In genomic region chr12:110431957-110432587, GRCh38 we compare ENCODE assay signal across 8 cellular contexts. TPM values are rescaled to one million over a fixed set of nuclear protein-coding genes. Genes with fewer than 3 reads are reported as not detected.
A peak's percentile ranks its signal among the peaks of the same experiment; 100 is the strongest.
DNase-seq lines count a peak whose midpoint lies in the region; ATAC-seq and TF ChIP-seq lines count a peak whose summit lies in the region.

No MANE protein-coding gene starts in this region.

- H3K79me2 ChIP-seq in HCT116 (ENCODE audit: insufficient read depth, low read length) = no peaks in the 10 kb centered on the region

- no peak for TF ChIP-seq CTCF in BJ (IDR thresholded peaks at IDR 0.05; ENCODE audit: insufficient read depth, low read depth, low read length)
- TF ChIP-seq CTCF in HCT116 (IDR thresholded peaks at IDR 0.05 in 2 of 3, conservative IDR thresholded peaks at IDR 0.05 in 1 of 3; ENCODE audit: borderline replicate concordance in 1 of 3, insufficient read depth in 1 of 3, low read depth in 2 of 3, low read length in 2 of 3) = no peak
- no peak for TF ChIP-seq CTCF in astrocyte of the spinal cord (IDR thresholded peaks at IDR 0.05; ENCODE audit: low read depth, low read length)
- TF ChIP-seq CTCF in WTC11 (IDR thresholded peaks at IDR 0.05) = no peak

- H2AFZ ChIP-seq in HCT116 (ENCODE audit: low read depth, low read length, poor library complexity, severe bottlenecking) = peak overlapping the region; percentile 21

- H3K27me3 ChIP-seq in BJ (ENCODE audit: control insufficient read depth, insufficient read depth, low read length) (no peaks in the 10 kb centered on the region), HCT116 (ENCODE audit: insufficient read depth, low read length) (no peaks in the 10 kb centered on the region), mononuclear cell (ENCODE audit: insufficient read depth, low read length) (no peaks in the 10 kb centered on the region)

- TF ChIP-seq RAD21 in HCT116 (IDR thresholded peaks at IDR 0.05; ENCODE audit: low read depth) = no peak

- RAD21 ChIA-PET in HCT116 (lab: Charles Lee; ENCODE audit: low non-redundant PET in 1 of 2, low total read pairs in 2 of 2, uncharacterized antibody in 2 of 2, unreplicated experiment in 2 of 2) = interaction anchor here (0.6 to 1.5 kb wide), 9 partner anchors 73 to 332 kb away, joined by 3 to 7 read pairs (median 4); partner anchors contain the start of gene TCTN1 (in 1 of the 2)

- no peak for TF ChIP-seq POLR2A in HCT116 (IDR thresholded peaks at IDR 0.05; ENCODE audit: borderline replicate concordance, extremely low read depth, insufficient read depth, insufficient read length)

- H3K4me1 ChIP-seq in HCT116 (ENCODE audit: control insufficient read depth in 1 of 2, insufficient read depth in 2 of 2, low read length in 2 of 2) = peaks cover 4 to 11% of the 10 kb centered on the region in 2 experiments; a peak in 3 of 4 replicates
- peaks cover 4% of the 10 kb centered on the region for H3K4me1 ChIP-seq in mononuclear cell (ENCODE audit: insufficient read depth, low read length)

- POLR2A ChIA-PET in BJ (lab: Charles Lee) = interaction anchor here (1.0 kb wide), 2 partner anchors 148 to 359 kb away, joined by 7 to 23 read pairs; no protein-coding TSS in a partner anchor
- POLR2A ChIA-PET in HCT116 (lab: Charles Lee) = interaction anchor here (0.6 to 1.5 kb wide), 9 partner anchors 11 to 402 kb away, joined by 3 to 6 read pairs (median 4); partner anchors contain the start of genes ARPC3, FAM216A and GPN3
- POLR2A ChIA-PET in WTC11 (lab: Charles Lee) = interaction anchor here (0.6 to 1.2 kb wide), 5 partner anchors 15 to 168 kb away, joined by 3 to 8 read pairs (median 6); partner anchors contain the start of genes ARPC3 and FAM216A

- no peak overlapping the region for H3K4me3 Mint-ChIP-seq in WTC11

- no peaks in the 10 kb centered on the region for H3K4me1 Mint-ChIP-seq in WTC11

- peak overlapping the region; percentile 74 for H3K4me2 ChIP-seq in HCT116 (ENCODE audit: low read length)

- no peaks in the 10 kb centered on the region for H3K9me2 ChIP-seq in HCT116 (ENCODE audit: insufficient read depth)

- H3K27ac Mint-ChIP-seq in WTC11 = no peak overlapping the region

- H3K27ac ChIP-seq in HCT116 (ENCODE audit: low read depth, low read length) = peak overlapping the region; percentile 35; the same call in 1 of the 2 replicates

- DNase-seq in BJ (ENCODE audit: low read depth) (no peak), HCT116 (ENCODE audit: low read depth, low spot score) (no peak), astrocyte of the spinal cord (ENCODE audit: low read depth, low spot score) (no peak), WTC11 (ENCODE audit: low spot score) (no peak), T-helper 1 cell (no peak), HT-29 (ENCODE audit: low spot score) (no peak)
- DNase-seq in effector CD8-positive, alpha-beta T cell (lab: John Stamatoyannopoulos, UW) = no peak

- peaks cover 25% of the 10 kb centered on the region for H3K36me3 Mint-ChIP-seq in WTC11

- in situ Hi-C loops in astrocyte of the spinal cord (cut with HindIII; ENCODE audit: low sequenced_read_pairs) = no loop called here

- H3K9me3 Mint-ChIP-seq in WTC11 = no peaks in the 10 kb centered on the region

- no peaks in the 10 kb centered on the region for H3K27me3 Mint-ChIP-seq in WTC11 (ENCODE audit: low read depth)

- H4K20me1 ChIP-seq in HCT116 (ENCODE audit: insufficient read depth) = no peaks in the 10 kb centered on the region

- intact Hi-C loops in HCT116 (cut with micrococcal nuclease) = loop anchor here (1.0 to 10.0 kb wide), 3 partner anchors 75 to 577 kb away; no protein-coding TSS in a partner anchor

- CTCF ChIA-PET in BJ (lab: Yijun Ruan, JAX) = interaction anchor here (0.7 to 1.8 kb wide), 27 partner anchors 7 to 503 kb away, joined by 3 to 38 read pairs (median 4); partner anchors contain the start of gene ARPC3
- CTCF ChIA-PET in HCT116 (lab: Charles Lee) = interaction anchor here (0.9 to 2.2 kb wide), 33 partner anchors 9 to 579 kb away, joined by 3 to 32 read pairs (median 5); partner anchors contain the start of genes ARPC3, FAM216A, GPN3 and IFT81
- CTCF ChIA-PET in WTC11 (lab: Charles Lee) = interaction anchor here (0.6 to 2.2 kb wide), 71 partner anchors 9 to 1155 kb away, joined by 3 to 61 read pairs (median 4); partner anchors contain the start of genes ANAPC7, ARPC3, ATP2A2 and FAM216A

- BruUV-seq in HCT116 (replicated peaks; lab: Mats Ljungman, UMichigan) = no TSS peak

- H3K36me3 ChIP-seq in BJ (ENCODE audit: control insufficient read depth, insufficient read depth, low read length) (peaks cover 4% of the 10 kb centered on the region), HCT116 (ENCODE audit: control insufficient read depth in 1 of 2, insufficient read depth in 2 of 2, low read length in 2 of 2) (peaks cover 3 to 21% of the 10 kb centered on the region in 2 experiments; a peak in 3 of 4 replicates)

- ATAC-seq in HCT116 = no peak; the same call in 1 of the 2 replicates
- no peak for ATAC-seq in WTC11

- H3K4me3 ChIP-seq in BJ (ENCODE audit: low read depth, low read length) (peak overlapping the region; percentile 40; the same call in 1 of the 2 replicates), HCT116 (replicated peaks in 1 of 2; ENCODE audit: low read depth in 1 of 2, low read length in 2 of 2) (no peak overlapping the region; a peak in 1 of 4 replicates), astrocyte of the spinal cord (ENCODE audit: low read depth, low read length) (peak overlapping the region; percentile 41), mononuclear cell (ENCODE audit: low read length) (peak overlapping the region; percentile 42)

- H3K9me3 ChIP-seq in HCT116 (ENCODE audit: control insufficient read depth in 1 of 2, insufficient read depth in 1 of 2, low read depth in 1 of 2, low read length in 2 of 2) = no peaks in the 10 kb centered on the region
- H3K9me3 ChIP-seq in mononuclear cell (ENCODE audit: low read depth, low read length) = no peaks in the 10 kb centered on the region

- H3K9ac ChIP-seq in HCT116 (ENCODE audit: low read length) = no peak overlapping the region

TF ChIP-seq in HCT116, 20 proteins besides CTCF, POLR2A, EP300 and RAD21:
- TF ChIP-seq CBX3 (IDR thresholded peaks at IDR 0.05; ENCODE audit: low read depth) (no peak), SIN3A (IDR thresholded peaks at IDR 0.05; ENCODE audit: low read depth) (no peak), EZH2 (IDR thresholded peaks at IDR 0.05) (no peak), YY1 (IDR thresholded peaks at IDR 0.05; ENCODE audit: extremely low read depth, insufficient replicate concordance, low read depth, low read length) (no peak)
TF ChIP-seq in HCT116: peak in this region for 0.

TF ChIP-seq in WTC11, 78 proteins besides CTCF, POLR2A, EP300 and RAD21 (continues in another document):
- TF ChIP-seq EMX1 (CRISPR knock-in tag; IDR thresholded peaks at IDR 0.05) (no peak), TEAD1 (CRISPR knock-in tag; IDR thresholded peaks at IDR 0.05) (no peak), ZNF671 (CRISPR knock-in tag; IDR thresholded peaks at IDR 0.05) (no peak)

RNA-seq across cellular contexts. Expression of gene ARPC3, which starts 18.1 kb away (rescaled TPM):
- polyA plus RNA-seq in BJ (2011; rRNA removed) = 22.7 and 50.9 TPM in 2 replicates
- polyA minus RNA-seq in BJ (2011; rRNA and poly(A)+ RNA removed) = 25.0 and 25.3 TPM in 2 replicates
- total RNA-seq in HCT116 (2021; ENCODE audit: unreplicated experiment) (115 TPM), mononuclear cell (635 TPM), WTC11 (2021) (145 to 163 TPM (median 149 TPM) in 3 replicates)
- 64.8 and 97.8 TPM in 2 replicates for polyA plus RNA-seq in HCT116 (2012)
- 85.0 and 105 TPM in 2 replicates for total RNA-seq in HT-29 (2014; rRNA removed; shearing (Covaris generic))

RNA-seq across cellular contexts. Expression of gene ANAPC7, which starts 28.6 kb away (rescaled TPM):
- 32.6 and 43.0 TPM in 2 replicates for polyA plus RNA-seq in BJ (2011; rRNA removed)
- polyA minus RNA-seq in BJ (2011; rRNA and poly(A)+ RNA removed) = 25.4 and 28.1 TPM in 2 replicates
- total RNA-seq in HCT116 (2021; ENCODE audit: unreplicated experiment) (55.9 TPM), mononuclear cell (16.2 TPM), WTC11 (2021) (82.8 to 93.4 TPM (median 87.0 TPM) in 3 replicates)
- 25.3 and 33.6 TPM in 2 replicates for polyA plus RNA-seq in HCT116 (2012)
- total RNA-seq in HT-29 (2014; rRNA removed; shearing (Covaris generic)) = 54.4 and 58.5 TPM in 2 replicates

RNA-seq across cellular contexts. Expression of gene GPN3, which starts 36.0 kb away (rescaled TPM):
- polyA plus RNA-seq in BJ (2011; rRNA removed) = 10.6 and 21.8 TPM in 2 replicates
- polyA minus RNA-seq in BJ (2011; rRNA and poly(A)+ RNA removed) = 6.2 and 7.7 TPM in 2 replicates
- 46.2 TPM for total RNA-seq in HCT116 (2021; ENCODE audit: unreplicated experiment)
- polyA plus RNA-seq in HCT116 (2012) = 28.1 and 41.6 TPM in 2 replicates
- 3.6 TPM for total RNA-seq in mononuclear cell
- 46.4 to 53.0 TPM (median 51.2 TPM) in 3 replicates for total RNA-seq in WTC11 (2021)
- 10.8 and 14.3 TPM in 2 replicates for total RNA-seq in HT-29 (2014; rRNA removed; shearing (Covaris generic))

RNA-seq across cellular contexts. Expression of gene FAM216A, which starts 36.6 kb away (rescaled TPM):
- 13.0 and 16.6 TPM in 2 replicates for polyA plus RNA-seq in BJ (2011; rRNA removed)
- polyA minus RNA-seq in BJ (2011; rRNA and poly(A)+ RNA removed) = 5.4 and 5.7 TPM in 2 replicates
- total RNA-seq in HCT116 (2021; ENCODE audit: unreplicated experiment) (10.1 TPM), mononuclear cell (9.0 TPM), WTC11 (2021) (16.9 to 20.2 TPM (median 19.7 TPM) in 3 replicates)
- 7.4 and 11.4 TPM in 2 replicates for polyA plus RNA-seq in HCT116 (2012)
- 15.0 and 15.3 TPM in 2 replicates for total RNA-seq in HT-29 (2014; rRNA removed; shearing (Covaris generic))

Comparison
In these comparisons a context has a peak if more than half of its experiments do, and no peak if none do; other contexts are left out.
1. H3K4me3 ChIP-seq: peak in BJ (single experiment), astrocyte of the spinal cord (single experiment) and mononuclear cell (single experiment); none in HCT116 (0 of 2).